In the genomic region with DNA sequence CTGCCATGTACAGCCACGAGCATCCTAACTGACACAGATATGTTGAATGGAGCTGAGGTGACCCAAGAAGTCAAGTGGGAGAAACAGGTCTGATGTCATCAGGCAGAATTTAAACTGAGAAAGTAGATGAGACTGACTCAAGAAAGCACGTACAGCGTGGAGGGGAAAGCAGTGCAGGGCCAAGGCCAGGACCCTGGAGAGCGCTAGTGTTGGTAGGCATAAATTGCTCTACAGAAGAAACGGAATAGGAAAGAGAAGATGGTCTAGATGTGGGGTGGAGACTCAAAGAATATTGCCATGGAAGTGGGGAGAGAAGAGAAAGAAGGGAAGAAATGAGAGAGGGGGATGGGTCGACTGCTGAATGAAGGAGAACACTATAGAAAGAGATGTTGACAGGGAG, we compare ENCODE assay signal across 21 cellular contexts. TPM values are rescaled to one million over a fixed set of nuclear protein-coding genes. Genes with fewer than 3 reads are reported as not detected.
DNase-seq lines count a peak whose midpoint lies in the region; ATAC-seq, FAIRE-seq and TF ChIP-seq lines count a peak whose summit lies in the region.
"Had no signal": no experiment of that assay in that cellular context is flagged by ENCODE, and none has a peak within 500 bp of the region (broad histone marks: within the 10 kb centered on the region; RNA-seq: fewer than 3 reads in every experiment).

No MANE protein-coding gene starts in this region.

- no TSS peak for BruUV-seq in A673 (replicated peaks; lab: Mats Ljungman, UMichigan)

- H3K9me2 ChIP-seq in GM23338 (ENCODE audit: insufficient read depth): no peaks in the 10 kb centered on the region; the same call in 1 of the 2 replicates

- TF ChIP-seq POLR2A in GM12891 (IDR thresholded peaks at IDR 0.05; ENCODE audit: low read depth, low read length): no peak

- H4K20me1 ChIP-seq in GM23338 (replicated peaks; ENCODE audit: insufficient read depth): no peaks in the 10 kb centered on the region

- H3K4me3 ChIP-seq in A673 (ENCODE audit: low read depth, low read length, poor library complexity, severe bottlenecking) (no peak overlapping the region), GM23338 (no peak overlapping the region), fibroblast of the aortic adventitia (ENCODE audit: low read depth, low read length) (no peak overlapping the region)
- H3K4me3 ChIP-seq: psoas muscle, spleen, thoracic aorta had no signal

- POLR2A ChIA-PET in A673 (lab: Charles Lee; ENCODE audit: low non-redundant PET): interaction anchor here (0.7 kb wide), 1 partner anchor 1907 kb away, joined by 5 read pairs; no protein-coding TSS in a partner anchor
- POLR2A ChIA-PET in RWPE1 (lab: Yijun Ruan, JAX; ENCODE audit: low non-redundant PET): no interaction called here
- POLR2A ChIA-PET in GM10248 (lab: Yijun Ruan, JAX): no interaction called here

- H3K36me3 Mint-ChIP-seq in GM23338 (ENCODE audit: low read depth): no peaks in the 10 kb centered on the region

- no peaks in the 10 kb centered on the region for H3K9me3 Mint-ChIP-seq in GM23338
- H3K9me3 Mint-ChIP-seq: dendritic cell treated with granulocyte-macrophage colony-stimulating factor and Interleukin-4, amounts not matched to agents 40 ng/mL and 50 ng/mL, for 4 days; nephron had no signal

- no peak overlapping the region for H3K4me3 Mint-ChIP-seq in GM23338
- H3K4me3 Mint-ChIP-seq: dendritic cell treated with granulocyte-macrophage colony-stimulating factor and Interleukin-4, amounts not matched to agents 40 ng/mL and 50 ng/mL, for 4 days; nephron had no signal

- intact Hi-C loops in A673 (cut with micrococcal nuclease; ENCODE audit: unreplicated experiment): no loop called here

- peaks cover 9% of the 10 kb centered on the region for H3K27me3 Mint-ChIP-seq in GM23338 (ENCODE audit: insufficient read depth, low read depth, poor library complexity)

- H3K36me3 ChIP-seq in A673 (ENCODE audit: insufficient read depth, low read length, poor library complexity, severe bottlenecking): no peaks in the 10 kb centered on the region
- no peaks in the 10 kb centered on the region for H3K36me3 ChIP-seq in GM23338 (ENCODE audit: insufficient read depth)
- H3K36me3 ChIP-seq: spleen, thoracic aorta had no signal

- H3K4me1 ChIP-seq in A673 (ENCODE audit: insufficient read depth, low read length, poor library complexity, severe bottlenecking): no peaks in the 10 kb centered on the region
- H3K4me1 ChIP-seq in GM23338 (ENCODE audit: insufficient read depth): no peaks in the 10 kb centered on the region
- H3K4me1 ChIP-seq: psoas muscle, spleen had no signal

- FAIRE-seq in GM12891 (lab: Jason Lieb, UNC): no peak
- FAIRE-seq: H54 had no signal

- H3K4me1 Mint-ChIP-seq in GM23338: peaks cover 4% of the 10 kb centered on the region; the same call in 2 of the 3 replicates

- ATAC-seq in GM23338: peak; percentile 51; the same call in 2 of the 3 replicates
- ATAC-seq: psoas muscle had no signal

- H2AFZ ChIP-seq in GM23338: no peak overlapping the region

- H3K27ac ChIP-seq in A673 (ENCODE audit: low read depth, low read length, poor library complexity, severe bottlenecking) (no peak overlapping the region), GM23338 (ENCODE audit: low read depth) (no peak overlapping the region), RWPE1 (no peak overlapping the region)
- H3K27ac ChIP-seq: psoas muscle, spleen, thoracic aorta had no signal

- H3K79me2 ChIP-seq in GM23338 (replicated peaks; ENCODE audit: insufficient read depth): no peaks in the 10 kb centered on the region

- no peak for TF ChIP-seq CTCF in A673 (conservative IDR thresholded peaks at IDR 0.05; ENCODE audit: low read depth, low read length)
- no peak for TF ChIP-seq CTCF in GM23338 (conservative IDR thresholded peaks at IDR 0.05; ENCODE audit: low read depth in 2 of 2)
- no peak for TF ChIP-seq CTCF in RWPE1 (conservative IDR thresholded peaks at IDR 0.05; ENCODE audit: low read depth)
- no peak for TF ChIP-seq CTCF in fibroblast of the aortic adventitia (IDR thresholded peaks at IDR 0.05; ENCODE audit: insufficient read depth, low read length)
- TF ChIP-seq CTCF in GM10248 (IDR thresholded peaks at IDR 0.05; ENCODE audit: control extremely low read depth, extremely low read depth, low read depth, missing control alignments): no peak

- CTCF ChIA-PET in A673 (lab: Charles Lee): no interaction called here
- CTCF ChIA-PET in RWPE1 (lab: Yijun Ruan, JAX): no interaction called here
- CTCF ChIA-PET in GM10248 (lab: Yijun Ruan, JAX): interaction anchor here (1.5 to 1.6 kb wide), 2 partner anchors 14 to 33 kb away, joined by 3 to 4 read pairs; no protein-coding TSS in a partner anchor

- no peak overlapping the region for H3K4me2 ChIP-seq in GM23338

- H3K27ac Mint-ChIP-seq in GM23338: no peak overlapping the region
- H3K27ac Mint-ChIP-seq: dendritic cell treated with granulocyte-macrophage colony-stimulating factor and Interleukin-4, amounts not matched to agents 40 ng/mL and 50 ng/mL, for 4 days; nephron had no signal

- peaks cover 15% of the 10 kb centered on the region for H3K27me3 ChIP-seq in A673 (replicated peaks; ENCODE audit: insufficient read depth, low read depth, low read length, poor library complexity)
- H3K27me3 ChIP-seq in GM23338 (ENCODE audit: insufficient read depth): no peaks in the 10 kb centered on the region

- DNase-seq in A673 (ENCODE audit: low spot score): peak; percentile 17
- peak; percentile 28 for DNase-seq in GM23338 (ENCODE audit: low spot score)
- DNase-seq in RWPE1 (ENCODE audit: low spot score): peak; percentile 15
- peak; percentile 8 for DNase-seq in fibroblast of the aortic adventitia (ENCODE audit: low read depth)
- DNase-seq in GM12891 (ENCODE audit: insufficient read length, low spot score): no peak
- no peak for DNase-seq in activated gamma-delta T cell (lab: John Stamatoyannopoulos, UW)
- DNase-seq in GM10248 (ENCODE audit: extremely low spot score): no peak
- no peak for DNase-seq in NCI-H69 (lab: John Stamatoyannopoulos, UW)
- DNase-seq: COR-L47, Karpas-422, NCI-H1436, NCI-H2171 treated with DMSO at 0.1 percent for 48 hours, NCI-H774, psoas muscle, spleen, T-helper 1 cell had no signal

- no peaks in the 10 kb centered on the region for H3F3A ChIP-seq in GM23338 (replicated peaks; ENCODE audit: low read depth)

- H3K9me3 ChIP-seq in A673 (ENCODE audit: low read depth, low read length, poor library complexity, severe bottlenecking): no peaks in the 10 kb centered on the region
- H3K9me3 ChIP-seq: psoas muscle, spleen, thoracic aorta had no signal

TF ChIP-seq in GM12891, 5 proteins besides CTCF, POLR2A, EP300 and RAD21:
- TF ChIP-seq PAX5 (IDR thresholded peaks at IDR 0.05; ENCODE audit: insufficient read depth, low read length, severe bottlenecking) (no peak), POLR2AphosphoS5 (IDR thresholded peaks at IDR 0.05; ENCODE audit: low read depth, low read length) (no peak), TAF1 (IDR thresholded peaks at IDR 0.05; ENCODE audit: low read depth, low read length) (no peak), POU2F2 (IDR thresholded peaks at IDR 0.05; ENCODE audit: low read depth, low read length) (no peak), SPI1 (IDR thresholded peaks at IDR 0.05; ENCODE audit: low read depth, low read length) (no peak)

RNA-seq across cellular contexts. Expression of a gene that starts 45.3 kb away (rescaled TPM):
- total RNA-seq in A673 (2021) (not detected in 2 replicates), fibroblast of the aortic adventitia (ENCODE audit: low replicate concordance) (not detected in 2 replicates)
- total RNA-seq in GM23338 (2014; rRNA removed; shearing (Covaris generic)): 0.50 and 1.4 TPM in 2 replicates
- polyA plus RNA-seq in GM23338 (2016; fragmentation: Nextera tagmentation; extraction: Ambion mirVana): 0.64 TPM in 1 of 2 replicates, not detected in the other
- not detected for polyA plus RNA-seq in GM12891 (2012; ENCODE audit: low read depth, missing spikeins)
- total RNA-seq: mesenteric fat pad, psoas muscle, spleen, thoracic aorta had no signal

RNA-seq across cellular contexts. Expression of a gene that starts 50.0 kb away (rescaled TPM):
- not detected in 2 replicates for total RNA-seq in A673 (2021)
- 0.07 TPM in 1 of 2 replicates, not detected in the other for total RNA-seq in GM23338 (2014; rRNA removed; shearing (Covaris generic))
- polyA plus RNA-seq in GM23338 (2016; fragmentation: Nextera tagmentation; extraction: Ambion mirVana): not detected in 2 replicates
- total RNA-seq in fibroblast of the aortic adventitia (ENCODE audit: low replicate concordance): not detected in 2 replicates
- polyA plus RNA-seq in GM12891 (2012; ENCODE audit: low read depth, missing spikeins): not detected
- total RNA-seq: mesenteric fat pad, psoas muscle, spleen, thoracic aorta had no signal
- polyA plus RNA-seq: psoas muscle, spleen had no signal

Comparison
In these comparisons a context has a peak if more than half of its experiments do, and no peak if none do; other contexts are left out.
1. DNase-seq: peak in A673 (single experiment), GM23338 (single experiment), RWPE1 (single experiment) and fibroblast of the aortic adventitia (single experiment); none in GM12891 (single experiment), activated gamma-delta T cell (single experiment), GM10248 (single experiment) and NCI-H69 (single experiment).